1 cellular context compared by ENCODE assay signal in genomic region chr15:94367726-94368535, GRCh38.
A peak's percentile ranks its signal among the peaks of the same experiment; 100 is the strongest.
TF ChIP-seq lines count a peak whose summit lies in the region.

No MANE protein-coding gene starts in this region.

TF ChIP-seq in HepG2, 621 proteins besides CTCF, POLR2A, EP300 and RAD21 (continued from another document):
- TF ChIP-seq ZBTB33 (CRISPR knock-in tag; IDR thresholded peaks at IDR 0.05), result no peak
- peak; percentile 64 to 84 for TF ChIP-seq MAFK (conservative IDR thresholded peaks at IDR 0.05 in 1 of 2, IDR thresholded peaks at IDR 0.05 in 1 of 2; ENCODE audit: low read length in 2 of 2)
- no peak for TF ChIP-seq NFAT5 (CRISPR knock-in tag; IDR thresholded peaks at IDR 0.05)
TF ChIP-seq in HepG2: peak in this region for 2.
